In genomic region chr7:30926323-30926722, GRCh38 we compare ENCODE assay signal across 1 cellular context.
TF ChIP-seq lines count a peak whose summit lies in the region.

No MANE protein-coding gene starts in this region.

TF ChIP-seq in HepG2, 621 proteins besides CTCF, POLR2A, EP300 and RAD21:
- no peak for TF ChIP-seq ZFP37 (CRISPR knock-in tag; IDR thresholded peaks at IDR 0.05; ENCODE audit: borderline replicate concordance)
- no peak for TF ChIP-seq ZNF557 (CRISPR knock-in tag; IDR thresholded peaks at IDR 0.05)
- TF ChIP-seq ZNF567 (CRISPR knock-in tag; IDR thresholded peaks at IDR 0.05; ENCODE audit: borderline replicate concordance): no peak
- no peak for TF ChIP-seq POGK (CRISPR knock-in tag; conservative IDR thresholded peaks at IDR 0.05)
